ENCODE assay signal across 28 cellular contexts in the genomic region with DNA sequence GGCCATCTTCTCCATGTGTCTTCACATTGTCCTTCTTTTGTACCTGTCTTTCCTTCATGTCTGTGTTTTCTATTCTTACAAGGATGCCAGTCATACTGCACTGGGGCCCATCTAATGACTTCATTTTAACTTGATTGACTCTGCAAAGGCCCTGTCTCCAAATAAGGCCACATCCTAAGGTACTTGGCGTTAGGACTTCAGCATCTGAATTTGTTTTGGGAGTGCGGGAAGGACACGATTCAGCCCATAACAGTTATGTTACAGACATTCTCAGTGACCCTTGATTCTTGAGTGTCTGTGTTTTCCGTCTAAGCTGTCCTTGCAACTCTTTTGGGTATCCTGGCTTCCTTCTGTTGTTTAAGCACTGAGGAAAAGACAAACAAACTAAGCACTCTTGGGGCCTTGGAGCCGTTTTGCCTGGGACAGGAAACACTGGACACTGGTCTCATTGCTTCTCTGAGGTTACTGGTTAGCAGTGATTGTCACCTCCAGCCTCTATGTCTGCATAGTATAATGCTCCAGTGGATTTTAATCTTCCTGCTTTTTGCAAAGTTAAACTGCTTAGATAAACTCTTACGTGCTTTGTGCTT.
"Had no signal": no experiment of that assay in that cellular context is flagged by ENCODE, and none has a peak within 500 bp of the region (broad histone marks: within the 10 kb centered on the region; RNA-seq: fewer than 3 reads in every experiment).

No MANE protein-coding gene starts in this region.

- H3K27ac Mint-ChIP-seq: activated CD4-positive, alpha-beta T cell treated with anti-CD3 and anti-CD28 coated beads, Interleukin-2, amount 10 ng/mL, durations not matched to agents 24 days and 14 days; activated CD8-positive, alpha-beta T cell treated with anti-CD3 and anti-CD28 coated beads, Interleukin-2, amount 10 ng/mL, durations not matched to agents 7 days and 5 days; activated naive CD4-positive, alpha-beta T cell treated with anti-CD3 and anti-CD28 coated beads, Interleukin-2, amount 50 U/mL, for 24 hours; activated naive CD8-positive, alpha-beta T cell treated with anti-CD3 and anti-CD28 coated beads, Interleukin-2, amount 10 ng/mL, durations not matched to agents 7 days and 5 days; activated T-cell treated with anti-CD3 and anti-CD28 coated beads, Interleukin-2, amount 50 U/mL, for 24 hours; activated T-helper 2 cell treated with anti-CD3 and anti-CD28 coated beads, Interferon-gamma antibody, Interleukin-2, Interleukin-4, amounts not matched to agents 10 μg/mL and 5 μg/mL and 100 μg/mL, durations not matched to agents 14 hours and 24 hours and 36 hours had no signal

- H3K9me3 ChIP-seq: body of pancreas, breast epithelium, Peyer's patch had no signal

- H3K27me3 Mint-ChIP-seq: activated CD4-positive, alpha-beta T cell treated with anti-CD3 and anti-CD28 coated beads, Interleukin-2, amount 10 ng/mL, durations not matched to agents 24 days and 14 days; activated naive CD4-positive, alpha-beta T cell treated with anti-CD3 and anti-CD28 coated beads, Interleukin-2, amount 50 U/mL, for 24 hours; activated naive CD8-positive, alpha-beta T cell treated with anti-CD3 and anti-CD28 coated beads, Interleukin-2, amount 10 ng/mL, durations not matched to agents 7 days and 5 days; activated T-cell treated with anti-CD3 and anti-CD28 coated beads, Interleukin-2, amount 50 U/mL, for 24 hours had no signal

- H3K4me3 ChIP-seq: body of pancreas, breast epithelium, Peyer's patch had no signal

- DNase-seq: activated CD4-positive, alpha-beta T cell treated with anti-CD3 and anti-CD28 coated beads, Interleukin-2, amount 10 ng/mL, durations not matched to agents 24 days and 14 days; activated CD4-positive, alpha-beta T cell treated with anti-CD3 and anti-CD28 coated beads, Interleukin-2, amount 50 U/mL, for 48 hours; activated CD8-positive, alpha-beta T cell treated with anti-CD3 and anti-CD28 coated beads, Interleukin-2, amount 10 ng/mL, durations not matched to agents 7 days and 5 days; activated gamma-delta T cell; activated naive CD4-positive, alpha-beta T cell treated with Interleukin-2 at 50 U/mL for 16 hours; activated naive CD8-positive, alpha-beta T cell treated with anti-CD3 and anti-CD28 coated beads, Interleukin-2, amount 10 ng/mL, durations not matched to agents 7 days and 5 days; activated T-cell treated with anti-CD3 and anti-CD28 coated beads, Interleukin-2, amount 50 U/mL, for 24 hours; body of pancreas; NCI-H1092 treated with DMSO at 0.1 percent for 48 hours; NCI-H1417; NCI-H146; NCI-H187; NCI-H2029 treated with DMSO at 0.1 percent for 48 hours; NCI-H2107; NCI-H2171; NCI-H510A; NCI-H526; NCI-H748 treated with DMSO at 0.1 percent for 48 hours; NK-92 treated with Interleukin-12 subunit alpha and Interleukin-12 subunit beta, amount 100 ng/mL, for 24 hours; PC-3; Peyer's patch; RPMI8226; SIG-M5; T-helper 1 cell had no signal

- H3K9me3 Mint-ChIP-seq: activated CD4-positive, alpha-beta T cell treated with anti-CD3 and anti-CD28 coated beads, Interleukin-2, amount 10 ng/mL, durations not matched to agents 24 days and 14 days; activated naive CD4-positive, alpha-beta T cell treated with anti-CD3 and anti-CD28 coated beads, Interleukin-2, amount 50 U/mL, for 24 hours; activated naive CD8-positive, alpha-beta T cell treated with anti-CD3 and anti-CD28 coated beads, Interleukin-2, amount 10 ng/mL, durations not matched to agents 7 days and 5 days; activated T-cell treated with anti-CD3 and anti-CD28 coated beads, Interleukin-2, amount 50 U/mL, for 24 hours; activated T-helper 2 cell treated with anti-CD3 and anti-CD28 coated beads, Interferon-gamma antibody, Interleukin-2, Interleukin-4, amounts not matched to agents 10 μg/mL and 5 μg/mL and 100 μg/mL, durations not matched to agents 14 hours and 24 hours and 36 hours had no signal

- H3K27me3 ChIP-seq: body of pancreas, breast epithelium, Peyer's patch had no signal

- H3K4me1 Mint-ChIP-seq: activated CD4-positive, alpha-beta T cell treated with anti-CD3 and anti-CD28 coated beads, Interleukin-2, amount 10 ng/mL, durations not matched to agents 24 days and 14 days; activated naive CD4-positive, alpha-beta T cell treated with anti-CD3 and anti-CD28 coated beads, Interleukin-2, amount 50 U/mL, for 24 hours; activated naive CD8-positive, alpha-beta T cell treated with anti-CD3 and anti-CD28 coated beads, Interleukin-2, amount 10 ng/mL, durations not matched to agents 7 days and 5 days had no signal

- H3K4me1 ChIP-seq: body of pancreas, breast epithelium, Peyer's patch had no signal

- ATAC-seq: activated CD8-positive, alpha-beta T cell treated with anti-CD3 and anti-CD28 coated beads, Interleukin-2, amount 10 ng/mL, durations not matched to agents 7 days and 5 days; body of pancreas; PC-3; SK-N-SH treated with all-trans-retinoic acid at 6 μM for 48 hours had no signal

- H3K36me3 ChIP-seq: breast epithelium had no signal

- H3K4me3 Mint-ChIP-seq: activated CD4-positive, alpha-beta T cell treated with anti-CD3 and anti-CD28 coated beads, Interleukin-2, amount 10 ng/mL, durations not matched to agents 24 days and 14 days; activated CD8-positive, alpha-beta T cell treated with anti-CD3 and anti-CD28 coated beads, Interleukin-2, amount 10 ng/mL, durations not matched to agents 7 days and 5 days; activated naive CD4-positive, alpha-beta T cell treated with anti-CD3 and anti-CD28 coated beads, Interleukin-2, amount 50 U/mL, for 24 hours; activated naive CD8-positive, alpha-beta T cell treated with anti-CD3 and anti-CD28 coated beads, Interleukin-2, amount 10 ng/mL, durations not matched to agents 7 days and 5 days; activated T-cell treated with anti-CD3 and anti-CD28 coated beads, Interleukin-2, amount 50 U/mL, for 24 hours had no signal

- H3K27ac ChIP-seq: body of pancreas, breast epithelium, Peyer's patch had no signal
